28 cellular contexts compared by ENCODE assay signal in genomic region chr18:71942433-71942832, GRCh38.
A peak's percentile ranks its signal among the peaks of the same experiment; 100 is the strongest.
DNase-seq lines count a peak whose midpoint lies in the region; ATAC-seq and TF ChIP-seq lines count a peak whose summit lies in the region.
"Had no signal": no experiment of that assay in that cellular context is flagged by ENCODE, and none has a peak within 500 bp of the region (broad histone marks: within the 10 kb centered on the region; RNA-seq: fewer than 3 reads in every experiment).

No MANE protein-coding gene starts in this region.

- no peak overlapping the region for H3K27ac Mint-ChIP-seq in neural progenitor cell
- H3K27ac Mint-ChIP-seq: CD4-positive, alpha-beta memory T cell had no signal

- H3K4me2 ChIP-seq in OCI-LY3 (ENCODE audit: low read length) (no peak overlapping the region), neural progenitor cell (no peak overlapping the region)
- H3K4me2 ChIP-seq: A549 had no signal

- H3K79me2 ChIP-seq in OCI-LY3 (ENCODE audit: low read length) (no peaks in the 10 kb centered on the region), neural progenitor cell (ENCODE audit: low read depth) (no peaks in the 10 kb centered on the region)

- H3K9me3 ChIP-seq in OCI-LY3 (ENCODE audit: insufficient read depth, low read length) (no peaks in the 10 kb centered on the region), neural progenitor cell (ENCODE audit: low read depth) (no peaks in the 10 kb centered on the region), upper lobe of left lung (no peaks in the 10 kb centered on the region)
- H3K9me3 ChIP-seq: A549, Peyer's patch had no signal

- H3K4me1 ChIP-seq in OCI-LY3 (ENCODE audit: low read length), result no peaks in the 10 kb centered on the region
- H3K4me1 ChIP-seq in neural progenitor cell, result no peaks in the 10 kb centered on the region
- H3K4me1 ChIP-seq in upper lobe of left lung, result no peaks in the 10 kb centered on the region
- H3K4me1 ChIP-seq: A549, Peyer's patch had no signal

- no peak overlapping the region for H3K27ac ChIP-seq in OCI-LY3 (ENCODE audit: low read length)
- H3K27ac ChIP-seq in neural progenitor cell, result no peak overlapping the region
- no peak overlapping the region for H3K27ac ChIP-seq in upper lobe of left lung
- H3K27ac ChIP-seq: A549, Peyer's patch had no signal

- no peaks in the 10 kb centered on the region for H3K27me3 Mint-ChIP-seq in neural progenitor cell (ENCODE audit: insufficient read depth, low read depth)
- H3K27me3 Mint-ChIP-seq: CD4-positive, alpha-beta memory T cell had no signal

- H3K9ac ChIP-seq in OCI-LY3 (ENCODE audit: low read length) (no peak overlapping the region), neural progenitor cell (no peak overlapping the region)

- H4K20me1 ChIP-seq in OCI-LY3 (ENCODE audit: insufficient read depth, low read length) (no peaks in the 10 kb centered on the region), neural progenitor cell (ENCODE audit: low read depth) (no peaks in the 10 kb centered on the region)

- no peak overlapping the region for H2AFZ ChIP-seq in OCI-LY3 (ENCODE audit: low read depth, low read length)
- H2AFZ ChIP-seq in neural progenitor cell (replicated peaks), result peak overlapping the region; percentile 52

- no peaks in the 10 kb centered on the region for H3K36me3 Mint-ChIP-seq in neural progenitor cell
- H3K36me3 Mint-ChIP-seq: CD4-positive, alpha-beta memory T cell had no signal

- H3K36me3 ChIP-seq in OCI-LY3 (replicated peaks; ENCODE audit: low read depth, low read length) (no peaks in the 10 kb centered on the region), neural progenitor cell (no peaks in the 10 kb centered on the region), upper lobe of left lung (no peaks in the 10 kb centered on the region)
- H3K36me3 ChIP-seq: Peyer's patch had no signal

- H3K27me3 ChIP-seq in OCI-LY3 (ENCODE audit: low read depth, low read length), result no peaks in the 10 kb centered on the region
- H3K27me3 ChIP-seq in neural progenitor cell, result no peaks in the 10 kb centered on the region
- no peaks in the 10 kb centered on the region for H3K27me3 ChIP-seq in upper lobe of left lung
- H3K27me3 ChIP-seq: Peyer's patch had no signal

- peak; percentile 54 for ATAC-seq in HG02610 (IDR thresholded peaks at IDR 0.05; ENCODE audit: unreplicated experiment)
- ATAC-seq in upper lobe of left lung (ENCODE audit: low FRiP score in 2 of 2), result no peak
- ATAC-seq in GM21786 (IDR thresholded peaks at IDR 0.05; ENCODE audit: unreplicated experiment), result no peak
- ATAC-seq: A549, GM12878, HepG2 had no signal

- no peak overlapping the region for H3K4me3 ChIP-seq in OCI-LY3 (ENCODE audit: low read length)
- no peak overlapping the region for H3K4me3 ChIP-seq in epithelial cell of esophagus (ENCODE audit: low read length)
- H3K4me3 ChIP-seq in neural progenitor cell, result no peak overlapping the region
- H3K4me3 ChIP-seq in upper lobe of left lung, result no peak overlapping the region
- H3K4me3 ChIP-seq: A549, GM12878, Peyer's patch had no signal

- no peak for TF ChIP-seq POLR2A in upper lobe of left lung (IDR thresholded peaks at IDR 0.05)

- H3F3A ChIP-seq in neural progenitor cell (ENCODE audit: low read depth), result no peaks in the 10 kb centered on the region

- peak; percentile 11 for DNase-seq in epithelial cell of esophagus (ENCODE audit: low read depth)
- no peak for DNase-seq in neural progenitor cell (ENCODE audit: low spot score)
- DNase-seq in activated naive CD4-positive, alpha-beta T cell treated with Interleukin-2 at 50 U/mL for 16 hours, result no peak
- no peak for DNase-seq in Kasumi-1 (lab: John Stamatoyannopoulos, UW)
- no peak for DNase-seq in upper lobe of left lung
- DNase-seq: C1 segment of cervical spinal cord; CD4-positive, alpha-beta memory T cell; COR-L47; DMS 273 treated with DMSO at 0.1 percent for 48 hours; DMS79; EL; GDM1; Karpas-422; MV-4-11; NCI-H1105 treated with DMSO at 0.1 percent for 48 hours; NCI-H146; NCI-H1930; NCI-H2107; NCI-H446 treated with DMSO at 0.1 percent for 48 hours; NCI-H526; Peyer's patch; SHP77 treated with DMSO at 0.1 percent for 48 hours had no signal

- no peak for TF ChIP-seq EP300 in upper lobe of left lung (IDR thresholded peaks at IDR 0.05)

- no peak overlapping the region for H3K4me3 Mint-ChIP-seq in neural progenitor cell
- H3K4me3 Mint-ChIP-seq: CD4-positive, alpha-beta memory T cell had no signal

- H3K9me3 Mint-ChIP-seq in neural progenitor cell, result no peaks in the 10 kb centered on the region

- WGBS in upper lobe of left lung, 2 donors, result 38 to 50% methylated on average over 1 of the region's 1 CpG

- no peaks in the 10 kb centered on the region for H3K4me1 Mint-ChIP-seq in neural progenitor cell
- H3K4me1 Mint-ChIP-seq: CD4-positive, alpha-beta memory T cell had no signal

- TF ChIP-seq CTCF in OCI-LY3 (IDR thresholded peaks at IDR 0.05; ENCODE audit: low read depth, low read length) (0 out of 2 replicates have a peak, but pooled peaks have one; percentile 9), epithelial cell of esophagus (IDR thresholded peaks at IDR 0.05; ENCODE audit: insufficient read depth, low read depth, low read length, missing control alignments) (no peak), neural progenitor cell (IDR thresholded peaks at IDR 0.05) (peak; percentile 24), upper lobe of left lung (IDR thresholded peaks at IDR 0.05) (no peak)

Comparison
In these comparisons a context has a peak if more than half of its experiments do, and no peak if none do; other contexts are left out.
1. CTCF ChIP-seq: peak in OCI-LY3 (single experiment) and neural progenitor cell (single experiment); none in epithelial cell of esophagus (single experiment) and upper lobe of left lung (0 of 6).